ENCODE assay signal across 24 cellular contexts in genomic region chr4:1537410-1538095, GRCh38.
"Had no signal": no experiment of that assay in that cellular context is flagged by ENCODE, and none has a peak within 500 bp of the region (broad histone marks: within the 10 kb centered on the region; RNA-seq: fewer than 3 reads in every experiment).

No MANE protein-coding gene starts in this region.

- H3K4me1 ChIP-seq: testis had no signal

- H3K36me3 Mint-ChIP-seq: memory B cell; naive thymus-derived CD8-positive, alpha-beta T cell had no signal

- H3K4me3 Mint-ChIP-seq: activated B cell treated with CpG ODN at 0.5 μM for 24 hours; activated CD8-positive, alpha-beta T cell treated with anti-CD3 and anti-CD28 coated beads for 36 hours; activated naive CD8-positive, alpha-beta T cell treated with anti-CD3 and anti-CD28 coated beads, Interleukin-2, amount 50 U/mL, for 24 hours; activated T-cell treated with anti-CD3 and anti-CD28 coated beads, Interleukin-2, amount 50 U/mL, for 4 hours; activated T-helper 17 cell treated with anti-CD3 and anti-CD28 coated beads, Interleukin-2, amount 50 U/mL, for 72 hours; endodermal cell; memory B cell; naive thymus-derived CD8-positive, alpha-beta T cell; T-helper 2 cell treated with Interferon-gamma antibody and Interleukin-4, amounts not matched to agents 5 μg/mL and 100 μg/mL, for 36 hours had no signal

- H3K27ac Mint-ChIP-seq: activated B cell treated with CpG ODN at 0.5 μM for 24 hours; activated CD8-positive, alpha-beta T cell treated with anti-CD3 and anti-CD28 coated beads for 36 hours; activated naive CD8-positive, alpha-beta T cell treated with anti-CD3 and anti-CD28 coated beads, Interleukin-2, amount 50 U/mL, for 24 hours; activated T-helper 17 cell treated with anti-CD3 and anti-CD28 coated beads, Interleukin-2, amount 50 U/mL, for 72 hours; endodermal cell; memory B cell; T-helper 2 cell treated with Interferon-gamma antibody and Interleukin-4, amounts not matched to agents 5 μg/mL and 100 μg/mL, for 36 hours had no signal

- H3K9me3 Mint-ChIP-seq: activated B cell treated with CpG ODN at 0.5 μM for 24 hours; activated CD8-positive, alpha-beta T cell treated with anti-CD3 and anti-CD28 coated beads for 36 hours; activated naive CD8-positive, alpha-beta T cell treated with anti-CD3 and anti-CD28 coated beads, Interleukin-2, amount 50 U/mL, for 24 hours; activated T-cell treated with anti-CD3 and anti-CD28 coated beads, Interleukin-2, amount 50 U/mL, for 4 hours; activated T-helper 17 cell treated with anti-CD3 and anti-CD28 coated beads, Interleukin-2, amount 50 U/mL, for 72 hours; endodermal cell; memory B cell; naive thymus-derived CD8-positive, alpha-beta T cell; T-helper 2 cell treated with Interferon-gamma antibody and Interleukin-4, amounts not matched to agents 5 μg/mL and 100 μg/mL, for 36 hours had no signal

- H3K4me1 Mint-ChIP-seq: activated B cell treated with CpG ODN at 0.5 μM for 24 hours; activated naive CD8-positive, alpha-beta T cell treated with anti-CD3 and anti-CD28 coated beads, Interleukin-2, amount 50 U/mL, for 24 hours; activated T-helper 17 cell treated with anti-CD3 and anti-CD28 coated beads, Interleukin-2, amount 50 U/mL, for 72 hours; memory B cell; naive thymus-derived CD8-positive, alpha-beta T cell had no signal

- H3K27ac ChIP-seq: heart right ventricle, ovary, prostate gland, testis had no signal

- H3K27me3 ChIP-seq: ovary, testis had no signal

- ATAC-seq: activated CD8-positive, alpha-beta T cell treated with anti-CD3 and anti-CD28 coated beads for 36 hours; activated naive CD8-positive, alpha-beta T cell treated with anti-CD3 and anti-CD28 coated beads, Interleukin-2, amount 50 U/mL, for 24 hours; activated T-cell treated with anti-CD3 and anti-CD28 coated beads, Interleukin-2, amount 50 U/mL, for 4 hours; activated T-helper 17 cell treated with anti-CD3 and anti-CD28 coated beads, Interleukin-2, amount 50 U/mL, for 72 hours; esophagus mucosa; heart right ventricle; naive thymus-derived CD8-positive, alpha-beta T cell had no signal

- H3K36me3 ChIP-seq: heart right ventricle, ovary, prostate gland had no signal

- H3K4me3 ChIP-seq: heart right ventricle, ovary, prostate gland, testis had no signal

- DNase-seq: activated B cell treated with CpG ODN at 0.5 μM for 24 hours; activated CD4-positive, alpha-beta T cell treated with anti-CD3 and anti-CD28 coated beads, Interleukin-2, amount 50 U/mL, for 1 hour; activated CD8-positive, alpha-beta T cell treated with anti-CD3 and anti-CD28 coated beads for 36 hours; activated gamma-delta T cell treated with Interleukin-2 at 50 U/mL for 16 hours; activated naive CD4-positive, alpha-beta T cell treated with anti-CD3 and anti-CD28 coated beads, Interleukin-2, amount 50 U/mL, for 16 hours; activated naive CD8-positive, alpha-beta T cell treated with anti-CD3 and anti-CD28 coated beads, Interleukin-2, amount 50 U/mL, for 24 hours; activated T-cell treated with anti-CD3 and anti-CD28 coated beads, Interleukin-2, amount 50 U/mL, for 4 hours; amygdala; central memory CD4-positive, alpha-beta T cell; endodermal cell; foreskin fibroblast; midbrain; naive thymus-derived CD8-positive, alpha-beta T cell; stimulated activated naive CD4-positive, alpha-beta T cell; T-helper 1 cell; testis; trophoblast cell had no signal

- H3K9me3 ChIP-seq: heart right ventricle, ovary, prostate gland, testis had no signal
